In genomic region chr3:195037017-195037373, GRCh38 we compare ENCODE assay signal across 22 cellular contexts.
A peak's percentile ranks its signal among the peaks of the same experiment; 100 is the strongest.
DNase-seq lines count a peak whose midpoint lies in the region; ATAC-seq, FAIRE-seq and TF ChIP-seq lines count a peak whose summit lies in the region.
"Had no signal": no experiment of that assay in that cellular context is flagged by ENCODE, and none has a peak within 500 bp of the region (broad histone marks: within the 10 kb centered on the region; RNA-seq: fewer than 3 reads in every experiment).

No MANE protein-coding gene starts in this region.

- H2BK12ac ChIP-seq in H1 (ENCODE audit: low read depth, low read length) = no peak overlapping the region

- H3K36me3 ChIP-seq in Panc1 (ENCODE audit: control insufficient read depth, insufficient read depth, low read length) (no peaks in the 10 kb centered on the region), H1 (ENCODE audit: control insufficient read depth in 2 of 4, insufficient read depth in 4 of 4, low read length in 3 of 4) (no peaks in the 10 kb centered on the region)
- H3K36me3 ChIP-seq: BE2C; BLaER1 treated with 17β-estradiol and CSF1 and Interleukin-3, amounts not matched to agents 10 nM and 100 nM had no signal

- no peaks in the 10 kb centered on the region for H4K20me1 ChIP-seq in H1 (replicated peaks in 1 of 2; ENCODE audit: control insufficient read depth in 1 of 2, insufficient read depth in 2 of 2, low read length in 2 of 2)
- H4K20me1 ChIP-seq: BLaER1 treated with 17β-estradiol and CSF1 and Interleukin-3, amounts not matched to agents 10 nM and 100 nM had no signal

- no TSS peak for BruUV-seq in Panc1 (replicated peaks; lab: Mats Ljungman, UMichigan)

- H2AK5ac ChIP-seq in H1 (ENCODE audit: low read depth, low read length) = no peak overlapping the region

- no peak overlapping the region for H2BK20ac ChIP-seq in H1 (ENCODE audit: low read length)

- no peaks in the 10 kb centered on the region for H3K23me2 ChIP-seq in H1 (ENCODE audit: low read depth, low read length)

- H3K27ac ChIP-seq in Panc1 (ENCODE audit: low read length) = peak overlapping the region; percentile 62
- H3K27ac ChIP-seq in H1 (ENCODE audit: low read depth, low read length) = no peak overlapping the region
- H3K27ac ChIP-seq: 22Rv1; BLaER1 treated with 17β-estradiol and CSF1 and Interleukin-3, amounts not matched to agents 10 nM and 100 nM; GM23248 had no signal

- H3K4me1 ChIP-seq in Panc1 (ENCODE audit: control insufficient read depth, insufficient read depth, low read length) = peaks cover 56% of the 10 kb centered on the region
- H3K4me1 ChIP-seq in H1 (replicated peaks in 1 of 4; ENCODE audit: control insufficient read depth in 3 of 4, insufficient read depth in 4 of 4, low read length in 3 of 4) = peaks cover 6 to 22% (median 14%) of the 10 kb centered on the region in 4 experiments
- H3K4me1 ChIP-seq: BE2C had no signal

- in situ Hi-C loops in Panc1 (cut with HindIII; ENCODE audit: low pct_unique_long_range_greater_than_20kb, low sequenced_read_pairs) = no loop called here

- no peak overlapping the region for H3K9ac ChIP-seq in H1 (replicated peaks in 1 of 4; ENCODE audit: extremely low read depth in 1 of 4, low read depth in 3 of 4, low read length in 3 of 4)
- H3K9ac ChIP-seq: BLaER1 treated with 17β-estradiol and CSF1 and Interleukin-3, amounts not matched to agents 10 nM and 100 nM; GM23248 had no signal

- no peak overlapping the region; the same call in 1 of the 2 replicates for H2BK15ac ChIP-seq in H1 (ENCODE audit: low read length)

- H3K18ac ChIP-seq in H1 (ENCODE audit: extremely low read depth, low read length) = no peak overlapping the region

- H3K9me3 ChIP-seq in Panc1 (ENCODE audit: control insufficient read depth, insufficient read depth, low read depth, low read length) = no peaks in the 10 kb centered on the region
- H3K9me3 ChIP-seq in H1 (ENCODE audit: insufficient read depth in 2 of 2, low read depth in 1 of 2, low read length in 1 of 2) = no peaks in the 10 kb centered on the region
- H3K9me3 ChIP-seq: BE2C had no signal

- H3K14ac ChIP-seq in H1 (ENCODE audit: insufficient read length) = no peak overlapping the region

- intact Hi-C loops in Panc1 (cut with micrococcal nuclease; ENCODE audit: unreplicated experiment) = loop anchor here (10.0 kb wide), 1 partner anchor 352 kb away; the partner anchor contains the start of gene FAM43A

- no peak for TF ChIP-seq RAD21 in H1 (IDR thresholded peaks at IDR 0.05 in 1 of 2, conservative IDR thresholded peaks at IDR 0.05 in 1 of 2; ENCODE audit: low read depth in 2 of 2, low read length in 2 of 2)

- WGBS in H1 (ENCODE audit: extremely low coverage in 1 of 2, insufficient coverage in 1 of 2, insufficient read length in 1 of 2, insufficient replicate concordance in 2 of 2, low coverage in 1 of 2, low lambda C conversion rate in 2 of 2, missing lambda C conversion rate in 1 of 2), 2 experiments = 76% methylated on average over 3 of the region's 3 CpGs; no CpG with 5 or more reads in 1 of the 2 experiments

- CTCF ChIA-PET in Panc1 (lab: Charles Lee) = no interaction called here
- CTCF ChIA-PET in H1 (lab: Charles Lee; ENCODE audit: partially characterized antibody) = interaction anchor here (1.0 to 5.1 kb wide), 3 partner anchors 10 to 24 kb away, joined by 3 to 23 read pairs (median 3); no protein-coding TSS in a partner anchor

- no peak overlapping the region for H2BK5ac ChIP-seq in H1 (ENCODE audit: low read depth, low read length)

- TF ChIP-seq POLR2A in H1 (IDR thresholded peaks at IDR 0.05; ENCODE audit: control extremely low read depth in 1 of 2, low read depth in 2 of 2, low read length in 2 of 2) = no peak

- peak; percentile 14 for DNase-seq in NCI-H2171 treated with DMSO at 0.1 percent for 48 hours (lab: John Stamatoyannopoulos, UW)
- no peak for DNase-seq in NCI-H2171 (lab: John Stamatoyannopoulos, UW)
- no peak for DNase-seq in Panc1 (ENCODE audit: low read depth, low spot score)
- DNase-seq in H1 (ENCODE audit: low read depth in 1 of 2, low spot score in 2 of 2) = no peak
- DNase-seq in AML-193 (lab: John Stamatoyannopoulos, UW) = no peak
- DNase-seq in SK-N-DZ (ENCODE audit: low spot score) = no peak
- no peak for DNase-seq in activated naive CD4-positive, alpha-beta T cell treated with Interleukin-2 at 50 U/mL for 16 hours
- DNase-seq: BE2C; CD4-positive, alpha-beta T cell; CD8-positive, alpha-beta memory T cell; DMS 273 treated with DMSO at 0.1 percent for 48 hours; DMS79; EL; GDM1; GM23248; H9 had no signal

- no peak overlapping the region for H3K23ac ChIP-seq in H1 (ENCODE audit: insufficient read length)

- no peak overlapping the region for H4K91ac ChIP-seq in H1 (replicated peaks; ENCODE audit: insufficient read length, low read length)

- no peak overlapping the region for H3K56ac ChIP-seq in H1 (replicated peaks; ENCODE audit: insufficient read length, low read depth, low read length)

- H3K4me2 ChIP-seq in H1 (ENCODE audit: insufficient read depth in 1 of 2, low read depth in 2 of 2, low read length in 2 of 2) = no peak overlapping the region

- no peak overlapping the region for H4K8ac ChIP-seq in H1 (ENCODE audit: extremely low read depth, insufficient read depth, low read length)

- H3K27me3 ChIP-seq in Panc1 (ENCODE audit: control insufficient read depth, insufficient read depth, low read length) = no peaks in the 10 kb centered on the region
- peaks cover 0 to 9% (median 8%) of the 10 kb centered on the region in 4 experiments; a peak in 3 of 7 replicates for H3K27me3 ChIP-seq in H1 (replicated peaks in 1 of 4; ENCODE audit: control insufficient read depth in 3 of 4, extremely low read depth in 1 of 4, insufficient read depth in 3 of 4, low read length in 3 of 4)
- H3K27me3 ChIP-seq: BE2C; BLaER1 treated with 17β-estradiol and CSF1 and Interleukin-3, amounts not matched to agents 10 nM and 100 nM had no signal

- no peak overlapping the region for H4K5ac ChIP-seq in H1 (ENCODE audit: insufficient read length, low read depth, low read length)

- no peak for FAIRE-seq in H1 (lab: Jason Lieb, UNC)
- FAIRE-seq: A204.1, D721Med, GM12878, GM19239 had no signal

- POLR2A ChIA-PET in Panc1 (lab: Charles Lee) = no interaction called here
- POLR2A ChIA-PET in H1 (lab: Charles Lee; ENCODE audit: partially characterized antibody) = no interaction called here

- H3K4me3 ChIP-seq in Panc1 (ENCODE audit: low read depth in 2 of 2, low read length in 2 of 2) (no peak overlapping the region), H1 (ENCODE audit: extremely low read depth in 1 of 4, insufficient read depth in 2 of 4, low read depth in 3 of 4, low read length in 4 of 4) (no peak overlapping the region)
- H3K4me3 ChIP-seq: BLaER1 treated with 17β-estradiol and CSF1 and Interleukin-3, amounts not matched to agents 10 nM and 100 nM; GM12878; GM23248 had no signal

- H3K4ac ChIP-seq in H1 (replicated peaks; ENCODE audit: insufficient read length, low read depth, low read length) = no peak overlapping the region

- no peak overlapping the region for H2BK120ac ChIP-seq in H1 (replicated peaks; ENCODE audit: low read depth, low read length)

- no peak for TF ChIP-seq CTCF in Panc1 (IDR thresholded peaks at IDR 0.05)
- no peak for TF ChIP-seq CTCF in H1 (IDR thresholded peaks at IDR 0.05; ENCODE audit: control extremely low read depth in 1 of 3, insufficient read depth in 1 of 3, low read depth in 1 of 3, low read length in 3 of 3)

- H2AFZ ChIP-seq in H1 (ENCODE audit: low read length) = no peak overlapping the region
- H2AFZ ChIP-seq: GM23248 had no signal

- H3K79me2 ChIP-seq in H1 (ENCODE audit: control insufficient read depth in 1 of 2, insufficient read depth in 2 of 2, low read length in 2 of 2) = no peaks in the 10 kb centered on the region

- ATAC-seq in Panc1 = no peak
- ATAC-seq: GM12878 had no signal

- H3K79me1 ChIP-seq in H1 (ENCODE audit: low read depth, low read length) = no peaks in the 10 kb centered on the region

- no peak for TF ChIP-seq EP300 in H1 (IDR thresholded peaks at IDR 0.05; ENCODE audit: borderline replicate concordance in 1 of 2, low read depth in 2 of 2, low read length in 2 of 2)

TF ChIP-seq in H1, 55 proteins besides CTCF, POLR2A, EP300 and RAD21:
- TF ChIP-seq KDM1A (IDR thresholded peaks at IDR 0.05; ENCODE audit: borderline replicate concordance, low read length) (peak; percentile 86), HDAC2 (IDR thresholded peaks at IDR 0.05; ENCODE audit: borderline replicate concordance in 1 of 2, low read depth in 2 of 2, low read length in 2 of 2) (peak in 1 of 2 experiments; percentile 48; a peak in 1 of 4 replicates), CEBPB (IDR thresholded peaks at IDR 0.05; ENCODE audit: low read depth, low read length) (no peak), SP4 (IDR thresholded peaks at IDR 0.05; ENCODE audit: low read length) (no peak)
